Comparison of ENCODE assay signal across 1 cellular context in genomic region chr13:21005193-21005592, GRCh38.
TF ChIP-seq lines count a peak whose summit lies in the region.

No MANE protein-coding gene starts in this region.

TF ChIP-seq in GM23338, 12 proteins besides CTCF, POLR2A, EP300 and RAD21 (continued from another document):
- TF ChIP-seq ZNF462 (CRISPR knock-in tag; IDR thresholded peaks at IDR 0.05) = no peak
- TF ChIP-seq POLR2AphosphoS5 (IDR thresholded peaks at IDR 0.05; ENCODE audit: low read depth) = no peak
- no peak for TF ChIP-seq ETS1 (IDR thresholded peaks at IDR 0.05)
TF ChIP-seq in GM23338: peak in this region for 0.
